9 cellular contexts compared by ENCODE assay signal in the genomic region with DNA sequence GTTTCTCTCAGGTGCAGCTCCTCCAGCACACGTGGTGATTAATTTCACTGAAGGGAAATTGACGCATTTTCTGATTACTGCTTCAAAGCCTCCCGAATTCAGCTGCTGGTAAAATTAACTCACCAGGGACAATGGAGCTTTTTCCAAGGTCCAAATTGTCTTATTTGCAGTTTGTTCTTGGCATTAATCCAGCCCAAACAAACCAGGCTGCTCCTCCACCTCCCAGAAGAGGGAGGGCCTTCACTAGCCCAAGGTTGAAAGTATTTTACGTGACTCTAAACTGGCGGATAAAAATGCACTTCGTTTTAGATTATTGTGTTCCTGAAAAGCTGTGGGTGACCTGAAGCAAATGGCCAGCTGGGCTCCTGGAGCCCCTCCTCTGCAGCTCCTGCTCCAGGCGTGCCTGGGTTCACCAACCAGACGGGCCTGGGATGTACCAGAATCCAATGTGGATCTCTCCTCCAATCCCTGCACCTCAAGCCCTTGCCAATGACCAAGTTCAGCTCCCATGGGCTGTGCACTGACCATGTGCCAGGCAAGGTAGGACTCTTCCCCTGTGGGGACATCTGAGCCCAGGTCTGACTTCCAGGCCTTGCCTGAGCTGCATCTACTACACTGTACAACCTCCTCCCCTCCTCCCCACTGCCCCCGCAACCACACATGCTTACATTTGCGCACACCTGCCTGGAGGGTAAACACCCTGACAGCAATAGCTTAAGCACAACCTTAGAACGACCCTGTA.
DNase-seq lines count a peak whose midpoint lies in the region; ATAC-seq and TF ChIP-seq lines count a peak whose summit lies in the region.
"Had no signal": no experiment of that assay in that cellular context is flagged by ENCODE, and none has a peak within 500 bp of the region (broad histone marks: within the 10 kb centered on the region; RNA-seq: fewer than 3 reads in every experiment).

No MANE protein-coding gene starts in this region.

- DNase-seq in HuH-7 (ENCODE audit: low spot score): peak; percentile 40
- peak; percentile 64 for DNase-seq in NCI-H2227 (lab: John Stamatoyannopoulos, UW; ENCODE audit: unreplicated experiment)
- DNase-seq in dermis microvascular lymphatic vessel endothelial cell (ENCODE audit: low read depth in 2 of 2): peak; percentile 5 to 52
- no peak for DNase-seq in progenitor cell of endocrine pancreas (ENCODE audit: low spot score, unreplicated experiment)
- no peak for DNase-seq in middle frontal gyrus (ENCODE audit: extremely low spot score, low spot score)
- DNase-seq: activated T-cell treated with anti-CD3 and anti-CD28 coated beads, Interleukin-2, amount 50 U/mL, for 48 hours had no signal

- H3K27me3 Mint-ChIP-seq in progenitor cell of endocrine pancreas: no peaks in the 10 kb centered on the region

- ATAC-seq in HG03432 (IDR thresholded peaks at IDR 0.05; ENCODE audit: unreplicated experiment) (no peak), GM21423 (IDR thresholded peaks at IDR 0.05; ENCODE audit: unreplicated experiment) (no peak), HG03196 (IDR thresholded peaks at IDR 0.05; ENCODE audit: unreplicated experiment) (no peak)

- H3K4me1 Mint-ChIP-seq in progenitor cell of endocrine pancreas (ENCODE audit: low read depth): peaks cover 17% of the 10 kb centered on the region

- H3K27ac Mint-ChIP-seq in progenitor cell of endocrine pancreas: peak overlapping the region; percentile 87

- no peak for TF ChIP-seq CTCF in progenitor cell of endocrine pancreas (IDR thresholded peaks at IDR 0.05; ENCODE audit: unreplicated experiment)

- H3K9me3 Mint-ChIP-seq in progenitor cell of endocrine pancreas (ENCODE audit: low read depth): no peaks in the 10 kb centered on the region

- peaks cover 9% of the 10 kb centered on the region for H3K36me3 Mint-ChIP-seq in progenitor cell of endocrine pancreas (ENCODE audit: insufficient read depth)

- H3K4me3 Mint-ChIP-seq in progenitor cell of endocrine pancreas (ENCODE audit: low read depth): no peak overlapping the region

Comparison
In these comparisons a context has a peak if more than half of its experiments do, and no peak if none do; other contexts are left out.
1. DNase-seq: peak in HuH-7 (single experiment), NCI-H2227 (single experiment) and dermis microvascular lymphatic vessel endothelial cell (2 of 2); none in progenitor cell of endocrine pancreas (single experiment) and middle frontal gyrus (single experiment).